8 cellular contexts compared by ENCODE assay signal in genomic region chr6:149319413-149319812, GRCh38. TPM values are rescaled to one million over a fixed set of nuclear protein-coding genes. Genes with fewer than 3 reads are reported as not detected.
DNase-seq lines count a peak whose midpoint lies in the region; ATAC-seq and TF ChIP-seq lines count a peak whose summit lies in the region.

No MANE protein-coding gene starts in this region.

- CTCF ChIA-PET in mammary epithelial cell (lab: Charles Lee; ENCODE audit: low non-redundant PET): no interaction called here

- intact Hi-C loops in heart right ventricle (cut with DNase I): loop anchor here in 5 of 10 donors (2.0 to 10.0 kb wide), 5 partner anchors 85 to 237 kb away; partner anchors contain the start of gene SUMO4 (in 2 of the 5)
- intact Hi-C loops in cardiac septum (cut with DNase I): no loop called here
- intact Hi-C loops in mammary epithelial cell (cut with micrococcal nuclease): loop anchor here (2.0 to 5.0 kb wide), 4 partner anchors 43 to 287 kb away; no protein-coding TSS in a partner anchor
- intact Hi-C loops in aorta (cut with DNase I): loop anchor here in 1 of 2 donors (5.0 to 10.0 kb wide), 2 partner anchors 103 to 235 kb away; no protein-coding TSS in a partner anchor

- H2BK120ac ChIP-seq in neuronal stem cell (ENCODE audit: low read depth, low read length): no peak overlapping the region

- in situ Hi-C loops in mammary epithelial cell (cut with MboI; ENCODE audit: low sequenced_read_pairs in 2 of 2): no loop called here

- H3K4me1 ChIP-seq in heart right ventricle (peaks cover 3 to 68% (median 49%) of the 10 kb centered on the region in 9 donors), mammary epithelial cell (ENCODE audit: insufficient read depth, low read length) (peaks cover 9% of the 10 kb centered on the region), aorta (ENCODE audit: control insufficient read depth in 1 of 2, insufficient read depth in 2 of 2, low read length in 2 of 2) (peaks cover 0 to 3% of the 10 kb centered on the region in 2 donors), neuronal stem cell (ENCODE audit: control insufficient read depth in 2 of 2, insufficient read depth in 1 of 2, low read depth in 1 of 2, low read length in 2 of 2) (peaks cover 1 to 25% of the 10 kb centered on the region in 2 donors)

- no peak overlapping the region for H3K23ac ChIP-seq in neuronal stem cell (ENCODE audit: low read depth, low read length, poor library complexity)

- 20 to 29% methylated on average over 3 of the region's 3 CpGs for WGBS in heart right ventricle, 2 donors
- WGBS in mammary epithelial cell (ENCODE audit: low coverage, missing lambda C conversion rate): 3% methylated on average over 3 of the region's 3 CpGs
- WGBS in aorta, 2 donors: 6 to 10% methylated on average over 3 of the region's 3 CpGs
- WGBS in neuronal stem cell (ENCODE audit: extremely low coverage in 2 of 2, insufficient read length in 2 of 2, insufficient replicate concordance in 1 of 2), 2 donors: no CpG with 5 or more reads among the region's 3 CpGs

- no peaks in the 10 kb centered on the region for H4K20me1 ChIP-seq in mammary epithelial cell (ENCODE audit: insufficient read depth, low read length)

- H3K18ac ChIP-seq in neuronal stem cell (ENCODE audit: low read length): no peak overlapping the region

- no peak overlapping the region for H3K14ac ChIP-seq in neuronal stem cell (ENCODE audit: low read length)

- H3K79me2 ChIP-seq in mammary epithelial cell (ENCODE audit: insufficient read depth, low read length): peaks cover 75% of the 10 kb centered on the region

- no peak overlapping the region for H4K91ac ChIP-seq in neuronal stem cell (ENCODE audit: low read depth, low read length, poor library complexity)

- no peak for TF ChIP-seq CTCF in heart right ventricle (IDR thresholded peaks at IDR 0.05)
- TF ChIP-seq CTCF in mammary epithelial cell (conservative IDR thresholded peaks at IDR 0.05 in 1 of 2, IDR thresholded peaks at IDR 0.05 in 1 of 2; ENCODE audit: extremely low read depth in 1 of 2, insufficient read depth in 1 of 2, low read depth in 1 of 2, low read length in 2 of 2): no peak

- peak overlapping the region; percentile 87 for H3K9ac ChIP-seq in mammary epithelial cell (ENCODE audit: insufficient read depth, low read length)
- H3K9ac ChIP-seq in neuronal stem cell (ENCODE audit: low read depth, low read length, poor library complexity): no peak overlapping the region

- TSS peak; percentile 15 for BruUV-seq in mammary epithelial cell (replicated peaks; lab: Mats Ljungman, UMichigan)

- dilution Hi-C loops in mammary epithelial cell (cut with HindIII; ENCODE audit: low sequenced_read_pairs): no loop called here

- DNase-seq in heart right ventricle: no peak
- no peak for DNase-seq in cardiac septum (ENCODE audit: low spot score)
- DNase-seq in mammary epithelial cell: peak; percentile 44
- peak; percentile 54 for DNase-seq in midbrain (lab: John Stamatoyannopoulos, UW)
- DNase-seq in aorta: no peak
- no peak for DNase-seq in neuronal stem cell (ENCODE audit: low spot score)
- DNase-seq in NCI-H1105 (lab: John Stamatoyannopoulos, UW): no peak

- H3K4ac ChIP-seq in neuronal stem cell (ENCODE audit: low read length): no peak overlapping the region

- H3K4me2 ChIP-seq in mammary epithelial cell (ENCODE audit: insufficient read depth, low read depth, low read length) (peak overlapping the region; percentile 93), neuronal stem cell (ENCODE audit: insufficient read depth, low read length, poor library complexity, severe bottlenecking) (no peak overlapping the region)

- ATAC-seq in heart right ventricle (no peak), aorta (ENCODE audit: low FRiP score) (no peak), HG03139 (IDR thresholded peaks at IDR 0.05; ENCODE audit: unreplicated experiment) (no peak)

- peak overlapping the region in 7 of 10 donors; percentile 93 to 99 (median 97) for H3K27ac ChIP-seq in heart right ventricle
- peak overlapping the region; percentile 70 for H3K27ac ChIP-seq in mammary epithelial cell (ENCODE audit: insufficient read depth, low read depth, low read length)
- H3K27ac ChIP-seq in aorta (ENCODE audit: low read depth in 1 of 2, low read length in 2 of 2): no peak overlapping the region
- H3K27ac ChIP-seq in neuronal stem cell (replicated peaks; ENCODE audit: low read length): no peak overlapping the region

- H3K36me3 ChIP-seq in heart right ventricle: no peaks in the 10 kb centered on the region
- H3K36me3 ChIP-seq in mammary epithelial cell (ENCODE audit: insufficient read depth, low read length): peaks cover 3% of the 10 kb centered on the region
- H3K36me3 ChIP-seq in aorta (ENCODE audit: control insufficient read depth in 1 of 2, insufficient read depth in 2 of 2, low read length in 1 of 2): no peaks in the 10 kb centered on the region
- no peaks in the 10 kb centered on the region for H3K36me3 ChIP-seq in neuronal stem cell (replicated peaks in 1 of 2; ENCODE audit: control insufficient read depth in 2 of 2, insufficient read depth in 2 of 2, low read length in 2 of 2)

- no peak overlapping the region for H2AK5ac ChIP-seq in neuronal stem cell (ENCODE audit: low read depth, low read length)

- H3K4me3 ChIP-seq in heart right ventricle: peak overlapping the region in 8 of 10 donors; percentile 89 to 99 (median 93)
- H3K4me3 ChIP-seq in mammary epithelial cell (replicated peaks in 1 of 3; ENCODE audit: insufficient read depth in 1 of 3, low read depth in 2 of 3, low read length in 3 of 3): peak overlapping the region; percentile 94 to 98 (median 96)
- H3K4me3 ChIP-seq in aorta (ENCODE audit: low read length in 2 of 2): peak overlapping the region; percentile 63 to 100
- peak overlapping the region in 1 of 2 donors; percentile 56 for H3K4me3 ChIP-seq in neuronal stem cell (ENCODE audit: low read length in 2 of 2)

- H2BK12ac ChIP-seq in neuronal stem cell (ENCODE audit: low read length): no peak overlapping the region

- H3K27me3 ChIP-seq in heart right ventricle: no peaks in the 10 kb centered on the region
- no peaks in the 10 kb centered on the region for H3K27me3 ChIP-seq in mammary epithelial cell (ENCODE audit: insufficient read depth, low read length)
- no peaks in the 10 kb centered on the region for H3K27me3 ChIP-seq in aorta (ENCODE audit: control insufficient read depth in 1 of 2, insufficient read depth in 2 of 2, low read length in 1 of 2)
- H3K27me3 ChIP-seq in neuronal stem cell (ENCODE audit: control insufficient read depth in 3 of 3, insufficient read depth in 3 of 3, low read depth in 1 of 3, low read length in 3 of 3): no peaks in the 10 kb centered on the region

- H2AFZ ChIP-seq in mammary epithelial cell (ENCODE audit: low read depth, low read length) (no peak overlapping the region), neuronal stem cell (ENCODE audit: low read length) (no peak overlapping the region)

- H2BK15ac ChIP-seq in neuronal stem cell (ENCODE audit: low read length): no peak overlapping the region

- H4K8ac ChIP-seq in neuronal stem cell (ENCODE audit: low read depth, low read length): no peak overlapping the region

- no peaks in the 10 kb centered on the region for H3K79me1 ChIP-seq in neuronal stem cell (ENCODE audit: low read depth, low read length)

- H3K9me3 ChIP-seq in heart right ventricle (no peaks in the 10 kb centered on the region), mammary epithelial cell (replicated peaks; ENCODE audit: insufficient read depth, low read length) (no peaks in the 10 kb centered on the region), aorta (ENCODE audit: control insufficient read depth, low read length) (no peaks in the 10 kb centered on the region), neuronal stem cell (replicated peaks in 1 of 2; ENCODE audit: control insufficient read depth in 2 of 2, insufficient read depth in 1 of 2, low read depth in 1 of 2, low read length in 2 of 2) (no peaks in the 10 kb centered on the region)

- no peak overlapping the region for H2BK5ac ChIP-seq in neuronal stem cell (ENCODE audit: low read length)

RNA-seq across cellular contexts. Expression of gene TAB2, which starts 1.9 kb away (rescaled TPM):
- 10 to 100 TPM; 49.1 to 72.5 (median 55.6) TPM for total RNA-seq in heart right ventricle
- 10 to 100 TPM; 13.6 to 22.5 TPM for polyA plus RNA-seq in heart right ventricle
- 49.2 TPM for total RNA-seq in cardiac septum
- 10 to 100 TPM; 21.2 to 47.3 TPM for total RNA-seq in mammary epithelial cell
- polyA plus RNA-seq in mammary epithelial cell: 31.0 TPM
- polyA minus RNA-seq in mammary epithelial cell: 59.2 TPM
- 10 to 100 TPM; 68.1 to 68.6 TPM for total RNA-seq in aorta
- polyA plus RNA-seq in aorta: 10 to 100 TPM; 22.2 to 49.6 TPM
- 76.2 TPM for polyA plus RNA-seq in neuronal stem cell (2013, experiment 1 of 2)
- polyA plus RNA-seq in neuronal stem cell (2013, experiment 2 of 2): 77.1 TPM

Comparison
In these comparisons a context has a peak if more than half of its experiments do, and no peak if none do; other contexts are left out.
1. DNase-seq: peak in mammary epithelial cell (single experiment) and midbrain (single experiment); none in heart right ventricle (0 of 2), cardiac septum (single experiment), aorta (0 of 2), neuronal stem cell (single experiment) and NCI-H1105 (single experiment).
2. H3K27ac ChIP-seq: peak in heart right ventricle (7 of 10) and mammary epithelial cell (single experiment); none in aorta (0 of 2) and neuronal stem cell (single experiment).